ENCODE assay signal across 10 cellular contexts in the genomic region with DNA sequence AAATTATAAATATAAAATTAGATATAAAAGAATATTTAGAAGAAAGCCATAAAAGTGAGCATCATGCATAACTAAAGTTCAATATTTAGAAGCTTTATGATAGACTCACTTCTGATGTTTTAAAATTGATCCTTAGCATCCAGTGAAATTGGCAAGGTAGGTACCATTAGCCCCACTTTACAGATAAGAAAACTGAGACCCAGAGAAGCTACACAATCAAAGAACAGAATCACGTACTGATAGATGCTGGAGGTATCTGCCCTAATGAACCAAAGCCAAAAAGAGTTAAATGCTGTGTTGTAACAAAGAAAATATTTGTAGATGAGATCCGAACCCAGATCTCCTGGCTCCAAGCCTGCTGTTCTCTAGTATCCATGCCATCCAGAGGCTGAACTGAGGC.
"Had no signal": no experiment of that assay in that cellular context is flagged by ENCODE, and none has a peak within 500 bp of the region (broad histone marks: within the 10 kb centered on the region; RNA-seq: fewer than 3 reads in every experiment).

No MANE protein-coding gene starts in this region.

- H3K4me2 ChIP-seq: GM23338 had no signal

- H3K9me3 ChIP-seq: HAP-1 had no signal

- H3K27ac ChIP-seq: GM23248 had no signal

- H3K4me1 ChIP-seq: HAP-1 had no signal

- H2AFZ ChIP-seq: GM23248, GM23338 had no signal

- H3K9ac ChIP-seq: GM23248 had no signal

- H3K36me3 ChIP-seq: HAP-1 had no signal

- H3K4me3 ChIP-seq: GM23248, GM23338, HAP-1 had no signal

- ATAC-seq: GM23338, HCT116 had no signal

- FAIRE-seq: H54 had no signal

- DNase-seq: GM23248, GOT3, H7, H9, HCEC 1CT, HFFc6 had no signal
